ENCODE assay signal across 15 cellular contexts in the genomic region with DNA sequence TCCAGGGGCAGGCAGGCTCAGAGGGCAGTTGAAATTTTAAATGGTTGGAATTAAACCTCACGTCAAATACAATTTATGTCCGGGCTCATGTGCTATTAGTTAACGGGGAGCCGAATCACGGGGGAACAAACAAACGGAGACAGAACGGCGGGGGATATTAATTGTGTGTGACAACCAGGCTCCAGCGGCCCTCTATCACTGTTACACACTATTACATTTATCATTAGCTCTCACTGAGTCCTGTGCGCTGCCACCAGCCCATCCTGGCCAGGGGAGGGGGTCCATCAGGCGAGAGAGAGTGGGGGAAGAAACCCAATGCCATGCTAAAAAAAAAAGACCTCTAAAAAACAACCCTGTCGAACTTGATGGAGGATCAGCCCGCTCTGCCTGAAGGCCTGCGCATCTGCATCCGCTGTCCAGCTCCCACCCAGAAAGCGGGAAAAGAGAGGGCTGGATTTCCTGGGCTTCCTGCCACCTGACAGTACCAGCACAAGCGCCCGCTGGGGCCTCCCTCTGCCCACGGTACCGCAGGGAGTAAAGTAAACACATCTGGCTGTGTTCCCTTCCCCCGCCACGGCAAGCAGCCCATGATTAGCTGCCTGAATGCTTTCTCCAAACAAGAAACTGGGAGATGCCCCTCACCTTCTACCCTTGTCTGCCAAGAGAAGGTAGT. TPM values are rescaled to one million over a fixed set of nuclear protein-coding genes. Genes with fewer than 3 reads are reported as not detected.
DNase-seq lines count a peak whose midpoint lies in the region; ATAC-seq lines count a peak whose summit lies in the region.
"Had no signal": no experiment of that assay in that cellular context is flagged by ENCODE, and none has a peak within 500 bp of the region (broad histone marks: within the 10 kb centered on the region; RNA-seq: fewer than 3 reads in every experiment).

No MANE protein-coding gene starts in this region.

- H3K79me2 ChIP-seq in trophoblast cell (ENCODE audit: control insufficient read depth, insufficient read depth, low read length, poor library complexity) = no peaks in the 10 kb centered on the region

- H3K9ac ChIP-seq in trophoblast cell (ENCODE audit: low read length) = no peak overlapping the region

- intact Hi-C loops in Right ventricle myocardium inferior (cut with DNase I) (no loop called here), Right ventricle myocardium superior (cut with DNase I) (no loop called here)

- no peak overlapping the region for H2BK120ac ChIP-seq in trophoblast cell (ENCODE audit: insufficient read depth, low read length, poor library complexity)

- no peak overlapping the region for H2AK5ac ChIP-seq in trophoblast cell (ENCODE audit: low read length)

- no peaks in the 10 kb centered on the region for H3K4me1 ChIP-seq in trophoblast cell (ENCODE audit: control insufficient read depth in 1 of 2, insufficient read depth in 2 of 2, low read length in 2 of 2)
- H3K4me1 ChIP-seq: A549, left lung, right lobe of liver had no signal

- no peak overlapping the region for H3K18ac ChIP-seq in trophoblast cell (ENCODE audit: low read length)

- H3K4ac ChIP-seq in trophoblast cell (ENCODE audit: low read depth, low read length) = no peak overlapping the region

- H4K91ac ChIP-seq in trophoblast cell (ENCODE audit: low read depth, low read length) = no peak overlapping the region

- no peak overlapping the region for H3K4me3 ChIP-seq in trophoblast cell (ENCODE audit: low read depth, low read length)
- H3K4me3 ChIP-seq: A549, left lung, right lobe of liver had no signal

- no CpG with 5 or more reads among the region's 22 CpGs for WGBS in trophoblast cell (ENCODE audit: extremely low coverage, insufficient coverage, insufficient read length)

- H3K27ac ChIP-seq in trophoblast cell (ENCODE audit: low read depth, low read length) = no peak overlapping the region
- H3K27ac ChIP-seq: A549, left lung, right lobe of liver had no signal

- DNase-seq in Right ventricle myocardium inferior (ENCODE audit: missing footprints) (peak; percentile 0), Right ventricle myocardium superior (no peak), NCI-H774 (lab: John Stamatoyannopoulos, UW) (peak; percentile 87), iPS-NIHi11 (ENCODE audit: low spot score) (peak; percentile 67), T1000 (lab: John Stamatoyannopoulos, UW) (no peak), trophoblast cell (no peak)
- DNase-seq: activated B cell treated with CpG ODN at 0.5 μM for 24 hours; activated naive CD8-positive, alpha-beta T cell treated with anti-CD3 and anti-CD28 coated beads, Interleukin-2, amount 10 ng/mL, durations not matched to agents 7 days and 5 days; erythroblast; left lung; PC-3; right lobe of liver had no signal

- H3K79me1 ChIP-seq in trophoblast cell (ENCODE audit: low read length) = no peaks in the 10 kb centered on the region

- H2BK5ac ChIP-seq in trophoblast cell (ENCODE audit: low read depth, low read length, poor library complexity) = no peak overlapping the region

- no peak overlapping the region for H3K23ac ChIP-seq in trophoblast cell (ENCODE audit: low read length)

- H3K36me3 ChIP-seq in trophoblast cell (ENCODE audit: control insufficient read depth in 1 of 2, insufficient read depth in 2 of 2, low read length in 2 of 2) = peaks cover 48 to 57% of the 10 kb centered on the region in 2 experiments

- ATAC-seq in Right ventricle myocardium inferior = no peak
- no peak for ATAC-seq in Right ventricle myocardium superior (ENCODE audit: poor library complexity)
- no peak for ATAC-seq in GM21723 (IDR thresholded peaks at IDR 0.05; ENCODE audit: unreplicated experiment)
- ATAC-seq in GM21529 (IDR thresholded peaks at IDR 0.05; ENCODE audit: unreplicated experiment) = no peak
- ATAC-seq: A549, left lung, PC-3 had no signal

- H4K12ac ChIP-seq in trophoblast cell (ENCODE audit: low read depth, low read length) = no peak overlapping the region

- H3K9me3 ChIP-seq in trophoblast cell (ENCODE audit: insufficient read depth, low read depth, low read length) = peaks cover 2% of the 10 kb centered on the region
- H3K9me3 ChIP-seq: A549, left lung, right lobe of liver had no signal

- no peak overlapping the region for H4K8ac ChIP-seq in trophoblast cell (ENCODE audit: low read depth, low read length)

- H2BK12ac ChIP-seq in trophoblast cell (ENCODE audit: low read length) = no peak overlapping the region

- H2AFZ ChIP-seq in trophoblast cell (ENCODE audit: insufficient read depth, low read length, poor library complexity) = no peak overlapping the region

- no peak overlapping the region for H3K14ac ChIP-seq in trophoblast cell (ENCODE audit: low read length)

- H3K27me3 ChIP-seq in trophoblast cell (ENCODE audit: insufficient read depth, low read length) = no peaks in the 10 kb centered on the region
- H3K27me3 ChIP-seq: left lung, right lobe of liver had no signal

- no peak overlapping the region for H3K4me2 ChIP-seq in trophoblast cell (ENCODE audit: low read length)
- H3K4me2 ChIP-seq: A549 had no signal

RNA-seq across cellular contexts. Expression of gene PIPOX, which starts 41.7 kb away (rescaled TPM):
- total RNA-seq in Right ventricle myocardium inferior = 1.1 TPM
- total RNA-seq in Right ventricle myocardium superior = 1.00 TPM
- 0.37 and 0.40 TPM in 2 replicates for polyA plus RNA-seq in trophoblast cell (2013)

Comparison
In these comparisons a context has a peak if more than half of its experiments do, and no peak if none do; other contexts are left out.
1. DNase-seq: peak in Right ventricle myocardium inferior (single experiment), NCI-H774 (single experiment) and iPS-NIHi11 (single experiment); none in Right ventricle myocardium superior (single experiment), T1000 (single experiment) and trophoblast cell (0 of 2).